In genomic region chr12:47868041-47868440, GRCh38 we compare ENCODE assay signal across 9 cellular contexts. TPM values are rescaled to one million over a fixed set of nuclear protein-coding genes. Genes with fewer than 3 reads are reported as not detected.
DNase-seq lines count a peak whose midpoint lies in the region; ATAC-seq, FAIRE-seq and TF ChIP-seq lines count a peak whose summit lies in the region.
"Had no signal": no experiment of that assay in that cellular context is flagged by ENCODE, and none has a peak within 500 bp of the region (broad histone marks: within the 10 kb centered on the region; RNA-seq: fewer than 3 reads in every experiment).

No MANE protein-coding gene starts in this region.

- no peak for FAIRE-seq in GM12878 (lab: Jason Lieb, UNC)
- FAIRE-seq in GM19239 (lab: Jason Lieb, UNC): no peak

- no peak for TF ChIP-seq EP300 in GM12878 (IDR thresholded peaks at IDR 0.05; ENCODE audit: borderline replicate concordance in 1 of 2, control insufficient read depth in 1 of 2, low read depth in 2 of 2, low read length in 2 of 2)

- no peaks in the 10 kb centered on the region for H3K79me2 ChIP-seq in GM12878 (ENCODE audit: control insufficient read depth, insufficient read depth, low read length)

- SMC1A ChIA-PET in GM12878 (lab: Charles Lee; ENCODE audit: uncharacterized antibody, unreplicated experiment): interaction anchor here (1.1 to 9.0 kb wide), 7 partner anchors 16 to 291 kb away, joined by 3 to 118 read pairs (median 4); partner anchors contain the start of gene VDR

- H3K27me3 ChIP-seq in BLaER1 treated with 17β-estradiol and CSF1 and Interleukin-3, amounts not matched to agents 10 nM and 100 nM: peaks cover 0 to 3% (median 0%) of the 10 kb centered on the region in 11 experiments; a peak in 2 of 22 replicates
- H3K27me3 ChIP-seq in GM12878 (replicated peaks in 1 of 2; ENCODE audit: control insufficient read depth in 2 of 2, insufficient read depth in 2 of 2, low read length in 1 of 2) (no peaks in the 10 kb centered on the region), uterus (no peaks in the 10 kb centered on the region)

- no peaks in the 10 kb centered on the region for H3K9me3 ChIP-seq in BLaER1 treated with 17β-estradiol and CSF1 and Interleukin-3, amounts not matched to agents 10 nM and 100 nM (replicated peaks in 1 of 11)
- no peaks in the 10 kb centered on the region for H3K9me3 ChIP-seq in GM12878 (replicated peaks; ENCODE audit: control insufficient read depth, insufficient read depth, low read length)
- H3K9me3 ChIP-seq in uterus: no peaks in the 10 kb centered on the region

- ATAC-seq in GM19397 (IDR thresholded peaks at IDR 0.05; ENCODE audit: unreplicated experiment) (peak; percentile 2), HG03159 (IDR thresholded peaks at IDR 0.05; ENCODE audit: unreplicated experiment) (peak; percentile 12), GM12878 (peak; percentile 28)
- ATAC-seq: left colon had no signal

- CTCF ChIA-PET in GM12878 (lab: Yijun Ruan, JAX): interaction anchor here (0.7 to 8.3 kb wide), 11 partner anchors 16 to 750 kb away, joined by 3 to 94 read pairs (median 4); partner anchors contain the start of genes CCDC184 and TMEM106C

- H3K9ac ChIP-seq in BLaER1 treated with 17β-estradiol and CSF1 and Interleukin-3, amounts not matched to agents 10 nM and 100 nM: peak overlapping the region in 7 of 11 experiments; percentile 12 to 73 (median 67); a peak in 11 of 22 replicates
- H3K9ac ChIP-seq in GM12878 (ENCODE audit: control insufficient read depth, insufficient read depth, low read length): no peak overlapping the region

- TF ChIP-seq RAD21 in GM12878 (IDR thresholded peaks at IDR 0.05; ENCODE audit: insufficient read depth, low read depth, low read length): no peak

- H3K4me2 ChIP-seq in BLaER1 treated with 17β-estradiol and CSF1 and Interleukin-3, amounts not matched to agents 10 nM and 100 nM: peak overlapping the region; percentile 74 to 95 (median 88)
- peak overlapping the region; percentile 45 for H3K4me2 ChIP-seq in GM12878 (ENCODE audit: control insufficient read depth, insufficient read depth)

- peak overlapping the region in 1 of 10 experiments; percentile 26; a peak in 3 of 20 replicates for H3K4me3 ChIP-seq in BLaER1 treated with 17β-estradiol and CSF1 and Interleukin-3, amounts not matched to agents 10 nM and 100 nM
- H3K4me3 ChIP-seq in GM12878 (no peak overlapping the region), uterus (no peak overlapping the region)

- WGBS in GM12878 (ENCODE audit: insufficient coverage, insufficient replicate concordance, low lambda C conversion rate, missing lambda C conversion rate): 83% methylated on average over 2 of the region's 2 CpGs

- intact Hi-C loops in GM12878 (cut with micrococcal nuclease; ENCODE audit: unreplicated experiment) (loop anchor here (5.0 kb wide), 1 partner anchor 94 kb away; the partner anchor contains the start of gene TMEM106C), uterus (cut with DNase I; ENCODE audit: low total_unique reads) (no loop called here)

- H3K27ac ChIP-seq in BLaER1 treated with 17β-estradiol and CSF1 and Interleukin-3, amounts not matched to agents 10 nM and 100 nM: peak overlapping the region in 6 of 11 experiments; percentile 56 to 88 (median 84); a peak in 13 of 22 replicates
- H3K27ac ChIP-seq in GM12878 (ENCODE audit: control insufficient read depth, insufficient read depth) (no peak overlapping the region), uterus (no peak overlapping the region)

- 0 out of 22 replicates have a peak, but pooled peaks cover 0 to 6% (median 0%) of the 10 kb centered on the region in 11 experiments for H4K20me1 ChIP-seq in BLaER1 treated with 17β-estradiol and CSF1 and Interleukin-3, amounts not matched to agents 10 nM and 100 nM
- H4K20me1 ChIP-seq in GM12878 (ENCODE audit: control insufficient read depth, insufficient read depth): no peaks in the 10 kb centered on the region

- BruUV-seq in GM12878 (replicated peaks; lab: Mats Ljungman, UMichigan): no TSS peak

- POLR2A ChIA-PET in GM12878 (lab: Charles Lee): interaction anchor here (1.0 to 3.3 kb wide), 4 partner anchors 13 to 55 kb away, joined by 4 to 27 read pairs (median 16); partner anchors contain the start of gene VDR

- TF ChIP-seq CTCF in GM12878 (IDR thresholded peaks at IDR 0.05 in 2 of 3, conservative IDR thresholded peaks at IDR 0.05 in 1 of 3; ENCODE audit: control insufficient read depth in 2 of 3, extremely low read depth in 1 of 3, insufficient read depth in 1 of 3, low read depth in 3 of 3, low read length in 3 of 3): no peak
- TF ChIP-seq CTCF in uterus (IDR thresholded peaks at IDR 0.05): no peak

- RAD21 ChIA-PET in GM12878 (lab: Charles Lee; ENCODE audit: unreplicated experiment): interaction anchor here (1.3 to 3.7 kb wide), 8 partner anchors 12 to 81 kb away, joined by 5 to 44 read pairs (median 10); partner anchors contain the start of gene VDR

- TF ChIP-seq POLR2A in GM12878 (IDR thresholded peaks at IDR 0.05; ENCODE audit: low read depth, low read length) (no peak), uterus (IDR thresholded peaks at IDR 0.05) (no peak)

- no peak overlapping the region for H2AFZ ChIP-seq in GM12878 (ENCODE audit: control insufficient read depth, low read depth, low read length)

- H3K36me3 ChIP-seq in BLaER1 treated with 17β-estradiol and CSF1 and Interleukin-3, amounts not matched to agents 10 nM and 100 nM: peaks cover 0 to 21% (median 0%) of the 10 kb centered on the region in 11 experiments; a peak in 4 of 22 replicates
- H3K36me3 ChIP-seq in GM12878 (ENCODE audit: control insufficient read depth in 2 of 2, insufficient read depth in 2 of 2, low read length in 1 of 2) (no peaks in the 10 kb centered on the region), uterus (no peaks in the 10 kb centered on the region)

- H3K4me1 ChIP-seq in BLaER1 treated with 17β-estradiol and CSF1 and Interleukin-3, amounts not matched to agents 10 nM and 100 nM: peaks cover 46 to 86% (median 61%) of the 10 kb centered on the region in 10 experiments
- H3K4me1 ChIP-seq in GM12878 (ENCODE audit: control insufficient read depth, insufficient read depth, low read length) (peaks cover 31% of the 10 kb centered on the region), uterus (no peaks in the 10 kb centered on the region)

- in situ Hi-C loops in GM12878 (cut with MboI): no loop called here

- DNase-seq in GM12878 (ENCODE audit: low read depth, low spot score) (no peak), GM19239 (ENCODE audit: insufficient read length, low spot score) (no peak), NCI-H226 (no peak), uterus (no peak), dedifferentiated amniotic fluid mesenchymal stem cell (ENCODE audit: extremely low spot score) (no peak)
- DNase-seq: left colon had no signal

TF ChIP-seq in GM12878, 131 proteins besides CTCF, POLR2A, EP300 and RAD21:
- no peak for TF ChIP-seq RAD51 (IDR thresholded peaks at IDR 0.05)
- 0 out of 2 replicates have a peak, but pooled peaks have one; percentile 42 for TF ChIP-seq SMARCA5 (IDR thresholded peaks at IDR 0.05)
TF ChIP-seq in GM12878: peak in this region for 1.

RNA-seq across cellular contexts. Expression of gene VDR, which starts 36.8 kb away (rescaled TPM):
- total RNA-seq in GM12878 (2013; cell fraction: nucleolus; rRNA removed): 5.2 and 6.8 TPM in 2 replicates
- total RNA-seq in GM12878 (2014; rRNA removed) (2.0 and 2.9 TPM in 2 replicates), GM12878 (2014; rRNA removed; fragmentation: Illumina TruSeq; extraction: Trizol) (1.7 TPM in 2 replicates), GM12878 (2021) (3.0 and 3.8 TPM in 2 replicates), uterus (1 to 10 TPM in 1 of 4 donors, under 1 TPM in 3; 0.26 to 2.0 (median 0.49) TPM)
- 4.1 TPM for polyA plus RNA-seq in GM12878 (2011; ENCODE audit: low read depth)
- polyA plus RNA-seq in GM12878 (2011; rRNA removed) (3.0 and 7.9 TPM in 2 replicates), GM12878 (2014; fragmentation: Illumina TruSeq; extraction: Trizol) (4.2 and 5.0 TPM in 2 replicates), GM12878 (2014; fragmentation: Nextera tagmentation; extraction: Ambion mirVana) (under 1 TPM; 0.27 to 0.75 TPM), GM12878 (2014; rRNA removed) (2.9 and 3.1 TPM in 2 replicates), GM12878 (2016; fragmentation: Nextera tagmentation; extraction: Ambion mirVana) (1 to 10 TPM; 2.7 to 3.5 TPM)
- polyA plus RNA-seq in GM12878 (2011; cell fraction: cytosol; rRNA removed): 7.6 and 7.7 TPM in 2 replicates
- 4.9 and 10.2 TPM in 2 replicates for polyA plus RNA-seq in GM12878 (2011; cell fraction: nucleus; rRNA removed)
- 5.7 and 6.8 TPM in 2 replicates for polyA plus RNA-seq in GM12878 (2012)
- polyA minus RNA-seq in GM12878 (2011; rRNA and poly(A)+ RNA removed): 10.7 and 17.9 TPM in 2 replicates
- polyA minus RNA-seq in GM12878 (2011; cell fraction: cytosol; rRNA and poly(A)+ RNA removed): 4.1 TPM in 2 replicates
- 3.5 and 6.7 TPM in 2 replicates for polyA minus RNA-seq in GM12878 (2011; cell fraction: nucleus; rRNA and poly(A)+ RNA removed)

RNA-seq across cellular contexts. Expression of gene HDAC7, which starts 48.3 kb away (rescaled TPM):
- 25.7 and 29.4 TPM in 2 replicates for total RNA-seq in GM12878 (2013; cell fraction: nucleolus; rRNA removed)
- total RNA-seq in GM12878 (2014; rRNA removed): 5.0 and 6.9 TPM in 2 replicates
- 3.1 and 3.9 TPM in 2 replicates for total RNA-seq in GM12878 (2014; rRNA removed; fragmentation: Illumina TruSeq; extraction: Trizol)
- total RNA-seq in GM12878 (2021): 12.6 and 18.3 TPM in 2 replicates
- polyA plus RNA-seq in GM12878 (2011; ENCODE audit: low read depth): 14.4 TPM
- 5.1 and 5.6 TPM in 2 replicates for polyA plus RNA-seq in GM12878 (2011; rRNA removed)
- 5.8 and 7.1 TPM in 2 replicates for polyA plus RNA-seq in GM12878 (2011; cell fraction: cytosol; rRNA removed)
- polyA plus RNA-seq in GM12878 (2011; cell fraction: nucleus; rRNA removed): 46.3 and 61.4 TPM in 2 replicates
- 31.4 and 31.5 TPM in 2 replicates for polyA plus RNA-seq in GM12878 (2012)
- 2.5 and 6.3 TPM in 2 replicates for polyA plus RNA-seq in GM12878 (2014; fragmentation: Illumina TruSeq; extraction: Trizol)
- polyA plus RNA-seq in GM12878 (2014; fragmentation: Nextera tagmentation; extraction: Ambion mirVana): 1 to 10 TPM in 1 of 2 experiments, under 1 TPM in 1; 0.47 to 1.3 TPM
- polyA plus RNA-seq in GM12878 (2014; rRNA removed): 10.1 and 11.4 TPM in 2 replicates
- polyA plus RNA-seq in GM12878 (2016; fragmentation: Nextera tagmentation; extraction: Ambion mirVana): 1 to 10 TPM; 5.1 to 6.2 TPM
- polyA minus RNA-seq in GM12878 (2011; rRNA and poly(A)+ RNA removed): 4.2 and 8.0 TPM in 2 replicates
- polyA minus RNA-seq in GM12878 (2011; cell fraction: cytosol; rRNA and poly(A)+ RNA removed): 3.9 and 4.3 TPM in 2 replicates
- 8.6 and 12.2 TPM in 2 replicates for polyA minus RNA-seq in GM12878 (2011; cell fraction: nucleus; rRNA and poly(A)+ RNA removed)
- 100 to 1,000 TPM in 1 of 4 donors, 10 to 100 TPM in 3; 33.0 to 191 (median 42.5) TPM for total RNA-seq in uterus

Comparison
In these comparisons a context has a peak if more than half of its experiments do, and no peak if none do; other contexts are left out.
1. H3K27ac ChIP-seq: peak in BLaER1 treated with 17β-estradiol and CSF1 and Interleukin-3, amounts not matched to agents 10 nM and 100 nM (6 of 11); none in GM12878 (single experiment) and uterus (0 of 2).
2. Peak in every context shown above with its lines, with median percentiles within 50 percentile points of each other: ATAC-seq.